8 cellular contexts compared by ENCODE assay signal in genomic region chr5:81675420-81675819, GRCh38.
"Had no signal": no experiment of that assay in that cellular context is flagged by ENCODE, and none has a peak within 500 bp of the region (broad histone marks: within the 10 kb centered on the region; RNA-seq: fewer than 3 reads in every experiment).

No MANE protein-coding gene starts in this region.

- DNase-seq: GDM1, GF-D8 had no signal

- ATAC-seq: GM12878 had no signal

- H3K4me3 ChIP-seq: GM12878 had no signal

- FAIRE-seq: G401.6, GM12878, GM12891, GM12892, GM18507, GM19239 had no signal
